ENCODE assay signal across 2 cellular contexts in the genomic region with DNA sequence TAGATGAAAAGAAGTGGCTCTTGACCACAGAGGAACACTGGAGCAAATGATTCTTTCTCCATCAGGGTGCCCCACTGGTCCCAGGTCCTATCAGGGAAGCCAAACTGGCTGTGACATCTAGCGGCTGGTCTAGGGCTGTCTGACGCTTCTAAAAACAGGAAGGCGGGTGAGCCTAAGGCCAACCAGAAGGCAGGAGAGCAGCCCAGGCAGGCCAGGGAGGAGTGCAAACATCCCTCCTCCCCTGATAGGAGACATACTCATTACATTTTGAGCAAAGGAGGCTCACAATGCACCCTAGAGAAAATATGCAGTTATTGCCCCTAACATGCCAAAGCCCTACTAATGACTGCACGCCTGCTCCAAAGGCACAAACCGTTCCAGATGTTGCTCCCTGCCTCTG.
TF ChIP-seq lines count a peak whose summit lies in the region.

No MANE protein-coding gene starts in this region.

TF ChIP-seq in GM23338, 12 proteins besides CTCF, POLR2A, EP300 and RAD21 (continues in another document):
- no peak for TF ChIP-seq EZH2 (IDR thresholded peaks at IDR 0.05; ENCODE audit: low read depth, unreplicated experiment)
- no peak for TF ChIP-seq NANOG (IDR thresholded peaks at IDR 0.05; ENCODE audit: borderline replicate concordance)
- TF ChIP-seq STAT1 (IDR thresholded peaks at IDR 0.05; ENCODE audit: unreplicated experiment) = no peak
- TF ChIP-seq JUNB (IDR thresholded peaks at IDR 0.05; ENCODE audit: unreplicated experiment) = no peak
- TF ChIP-seq ZNF114 (CRISPR knock-in tag; IDR thresholded peaks at IDR 0.05) = no peak
- TF ChIP-seq, protein P1, sequence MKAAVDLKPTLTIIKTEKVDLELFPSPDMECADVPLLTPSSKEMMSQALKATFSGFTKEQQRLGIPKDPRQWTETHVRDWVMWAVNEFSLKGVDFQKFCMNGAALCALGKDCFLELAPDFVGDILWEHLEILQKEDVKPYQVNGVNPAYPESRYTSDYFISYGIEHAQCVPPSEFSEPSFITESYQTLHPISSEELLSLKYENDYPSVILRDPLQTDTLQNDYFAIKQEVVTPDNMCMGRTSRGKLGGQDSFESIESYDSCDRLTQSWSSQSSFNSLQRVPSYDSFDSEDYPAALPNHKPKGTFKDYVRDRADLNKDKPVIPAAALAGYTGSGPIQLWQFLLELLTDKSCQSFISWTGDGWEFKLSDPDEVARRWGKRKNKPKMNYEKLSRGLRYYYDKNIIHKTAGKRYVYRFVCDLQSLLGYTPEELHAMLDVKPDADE (IDR thresholded peaks at IDR 0.05) = no peak
- TF ChIP-seq EZH2phosphoT487 (IDR thresholded peaks at IDR 0.05; ENCODE audit: unreplicated experiment) = no peak
- no peak for TF ChIP-seq CREB1 (CRISPR knock-in tag; IDR thresholded peaks at IDR 0.05; ENCODE audit: low read depth)
- TF ChIP-seq, protein P2, sequence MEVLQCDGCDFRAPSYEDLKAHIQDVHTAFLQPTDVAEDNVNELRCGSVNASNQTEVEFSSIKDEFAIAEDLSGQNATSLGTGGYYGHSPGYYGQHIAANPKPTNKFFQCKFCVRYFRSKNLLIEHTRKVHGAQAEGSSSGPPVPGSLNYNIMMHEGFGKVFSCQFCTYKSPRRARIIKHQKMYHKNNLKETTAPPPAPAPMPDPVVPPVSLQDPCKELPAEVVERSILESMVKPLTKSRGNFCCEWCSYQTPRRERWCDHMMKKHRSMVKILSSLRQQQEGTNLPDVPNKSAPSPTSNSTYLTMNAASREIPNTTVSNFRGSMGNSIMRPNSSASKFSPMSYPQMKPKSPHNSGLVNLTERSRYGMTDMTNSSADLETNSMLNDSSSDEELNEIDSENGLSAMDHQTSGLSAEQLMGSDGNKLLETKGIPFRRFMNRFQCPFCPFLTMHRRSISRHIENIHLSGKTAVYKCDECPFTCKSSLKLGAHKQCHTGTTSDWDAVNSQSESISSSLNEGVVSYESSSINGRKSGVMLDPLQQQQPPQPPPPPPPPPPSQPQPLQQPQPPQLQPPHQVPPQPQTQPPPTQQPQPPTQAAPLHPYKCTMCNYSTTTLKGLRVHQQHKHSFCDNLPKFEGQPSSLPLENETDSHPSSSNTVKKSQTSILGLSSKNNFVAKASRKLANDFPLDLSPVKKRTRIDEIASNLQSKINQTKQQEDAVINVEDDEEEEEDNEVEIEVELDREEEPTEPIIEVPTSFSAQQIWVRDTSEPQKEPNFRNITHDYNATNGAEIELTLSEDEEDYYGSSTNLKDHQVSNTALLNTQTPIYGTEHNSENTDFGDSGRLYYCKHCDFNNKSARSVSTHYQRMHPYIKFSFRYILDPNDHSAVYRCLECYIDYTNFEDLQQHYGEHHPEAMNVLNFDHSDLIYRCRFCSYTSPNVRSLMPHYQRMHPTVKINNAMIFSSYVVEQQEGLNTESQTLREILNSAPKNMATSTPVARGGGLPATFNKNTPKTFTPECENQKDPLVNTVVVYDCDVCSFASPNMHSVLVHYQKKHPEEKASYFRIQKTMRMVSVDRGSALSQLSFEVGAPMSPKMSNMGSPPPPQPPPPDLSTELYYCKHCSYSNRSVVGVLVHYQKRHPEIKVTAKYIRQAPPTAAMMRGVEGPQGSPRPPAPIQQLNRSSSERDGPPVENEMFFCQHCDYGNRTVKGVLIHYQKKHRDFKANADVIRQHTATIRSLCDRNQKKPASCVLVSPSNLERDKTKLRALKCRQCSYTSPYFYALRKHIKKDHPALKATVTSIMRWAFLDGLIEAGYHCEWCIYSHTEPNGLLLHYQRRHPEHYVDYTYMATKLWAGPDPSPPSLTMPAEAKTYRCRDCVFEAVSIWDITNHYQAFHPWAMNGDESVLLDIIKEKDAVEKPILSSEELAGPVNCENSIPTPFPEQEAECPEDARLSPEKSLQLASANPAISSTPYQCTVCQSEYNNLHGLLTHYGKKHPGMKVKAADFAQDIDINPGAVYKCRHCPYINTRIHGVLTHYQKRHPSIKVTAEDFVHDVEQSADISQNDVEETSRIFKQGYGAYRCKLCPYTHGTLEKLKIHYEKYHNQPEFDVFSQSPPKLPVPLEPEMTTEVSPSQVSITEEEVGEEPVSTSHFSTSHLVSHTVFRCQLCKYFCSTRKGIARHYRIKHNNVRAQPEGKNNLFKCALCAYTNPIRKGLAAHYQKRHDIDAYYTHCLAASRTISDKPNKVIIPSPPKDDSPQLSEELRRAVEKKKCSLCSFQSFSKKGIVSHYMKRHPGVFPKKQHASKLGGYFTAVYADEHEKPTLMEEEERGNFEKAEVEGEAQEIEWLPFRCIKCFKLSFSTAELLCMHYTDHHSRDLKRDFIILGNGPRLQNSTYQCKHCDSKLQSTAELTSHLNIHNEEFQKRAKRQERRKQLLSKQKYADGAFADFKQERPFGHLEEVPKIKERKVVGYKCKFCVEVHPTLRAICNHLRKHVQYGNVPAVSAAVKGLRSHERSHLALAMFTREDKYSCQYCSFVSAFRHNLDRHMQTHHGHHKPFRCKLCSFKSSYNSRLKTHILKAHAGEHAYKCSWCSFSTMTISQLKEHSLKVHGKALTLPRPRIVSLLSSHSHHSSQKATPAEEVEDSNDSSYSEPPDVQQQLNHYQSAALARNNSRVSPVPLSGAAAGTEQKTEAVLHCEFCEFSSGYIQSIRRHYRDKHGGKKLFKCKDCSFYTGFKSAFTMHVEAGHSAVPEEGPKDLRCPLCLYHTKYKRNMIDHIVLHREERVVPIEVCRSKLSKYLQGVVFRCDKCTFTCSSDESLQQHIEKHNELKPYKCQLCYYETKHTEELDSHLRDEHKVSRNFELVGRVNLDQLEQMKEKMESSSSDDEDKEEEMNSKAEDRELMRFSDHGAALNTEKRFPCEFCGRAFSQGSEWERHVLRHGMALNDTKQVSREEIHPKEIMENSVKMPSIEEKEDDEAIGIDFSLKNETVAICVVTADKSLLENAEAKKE (CRISPR knock-in tag; IDR thresholded peaks at IDR 0.05) = no peak
- no peak for TF ChIP-seq POLR2AphosphoS5 (IDR thresholded peaks at IDR 0.05; ENCODE audit: low read depth)

TF ChIP-seq in GM12878, 131 proteins besides CTCF, POLR2A, EP300 and RAD21:
- no peak for TF ChIP-seq CBX3 (IDR thresholded peaks at IDR 0.05; ENCODE audit: borderline replicate concordance, low read depth)
- TF ChIP-seq, protein P3, sequence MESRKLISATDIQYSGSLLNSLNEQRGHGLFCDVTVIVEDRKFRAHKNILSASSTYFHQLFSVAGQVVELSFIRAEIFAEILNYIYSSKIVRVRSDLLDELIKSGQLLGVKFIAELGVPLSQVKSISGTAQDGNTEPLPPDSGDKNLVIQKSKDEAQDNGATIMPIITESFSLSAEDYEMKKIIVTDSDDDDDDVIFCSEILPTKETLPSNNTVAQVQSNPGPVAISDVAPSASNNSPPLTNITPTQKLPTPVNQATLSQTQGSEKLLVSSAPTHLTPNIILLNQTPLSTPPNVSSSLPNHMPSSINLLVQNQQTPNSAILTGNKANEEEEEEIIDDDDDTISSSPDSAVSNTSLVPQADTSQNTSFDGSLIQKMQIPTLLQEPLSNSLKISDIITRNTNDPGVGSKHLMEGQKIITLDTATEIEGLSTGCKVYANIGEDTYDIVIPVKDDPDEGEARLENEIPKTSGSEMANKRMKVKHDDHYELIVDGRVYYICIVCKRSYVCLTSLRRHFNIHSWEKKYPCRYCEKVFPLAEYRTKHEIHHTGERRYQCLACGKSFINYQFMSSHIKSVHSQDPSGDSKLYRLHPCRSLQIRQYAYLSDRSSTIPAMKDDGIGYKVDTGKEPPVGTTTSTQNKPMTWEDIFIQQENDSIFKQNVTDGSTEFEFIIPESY (IDR thresholded peaks at IDR 0.05) = no peak
- TF ChIP-seq BACH1 (IDR thresholded peaks at IDR 0.05; ENCODE audit: borderline replicate concordance) = no peak
- TF ChIP-seq CBFB (IDR thresholded peaks at IDR 0.05; ENCODE audit: low read depth) = no peak
- TF ChIP-seq CEBPB (IDR thresholded peaks at IDR 0.05; ENCODE audit: borderline replicate concordance in 1 of 2, low read depth in 2 of 2, low read length in 2 of 2) = no peak
